ENCODE assay signal across 8 cellular contexts in the genomic region with DNA sequence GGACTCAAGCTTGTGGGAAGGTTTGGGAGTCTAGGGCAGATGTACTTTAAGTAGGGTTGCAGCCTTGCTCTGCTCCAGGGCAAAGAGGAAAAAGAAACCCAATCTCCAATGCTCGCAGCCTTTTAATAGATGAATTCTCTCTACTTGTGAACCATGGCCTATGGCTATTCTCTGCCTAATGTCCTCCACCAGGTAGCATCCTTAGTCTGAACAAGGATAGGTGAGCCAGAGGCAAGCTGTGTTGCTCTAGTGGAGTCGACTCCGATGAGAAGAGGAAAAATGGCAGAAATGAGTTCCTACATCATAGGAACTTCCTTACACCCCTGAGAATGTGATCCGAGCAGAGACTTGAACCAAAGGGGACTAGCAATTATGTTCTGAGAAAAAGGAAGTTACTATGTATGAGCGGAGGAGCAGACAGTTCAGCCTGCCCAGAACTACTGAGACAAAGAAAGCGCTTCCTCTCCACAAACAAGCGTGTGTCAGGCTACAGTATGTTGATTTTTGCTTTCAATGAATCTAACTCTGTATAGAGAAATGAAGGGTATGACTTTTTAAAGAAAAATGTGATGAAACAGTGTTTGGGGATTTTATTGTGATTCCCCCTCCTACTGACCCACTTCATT.
A peak's percentile ranks its signal among the peaks of the same experiment; 100 is the strongest.
DNase-seq lines count a peak whose midpoint lies in the region; ATAC-seq lines count a peak whose summit lies in the region.

No MANE protein-coding gene starts in this region.

- intact Hi-C loops in activated T-helper 2 cell treated with anti-CD3 and anti-CD28 coated beads, Interferon-gamma antibody, Interleukin-2, Interleukin-4, amounts not matched to agents 10 μg/mL and 5 μg/mL and 100 μg/mL, durations not matched to agents 14 hours and 24 hours and 36 hours (cut with micrococcal nuclease), result no loop called here

- H3K79me2 ChIP-seq in Karpas-422 (ENCODE audit: low read length), result no peaks in the 10 kb centered on the region

- ATAC-seq in GM18519 (IDR thresholded peaks at IDR 0.05; ENCODE audit: low FRiP score, unreplicated experiment), result peak; percentile 60
- peak; percentile 70 for ATAC-seq in HG02588 (IDR thresholded peaks at IDR 0.05; ENCODE audit: unreplicated experiment)

- H3K9me3 Mint-ChIP-seq in activated T-helper 2 cell treated with anti-CD3 and anti-CD28 coated beads, Interferon-gamma antibody, Interleukin-2, Interleukin-4, amounts not matched to agents 10 μg/mL and 5 μg/mL and 100 μg/mL, durations not matched to agents 14 hours and 24 hours and 36 hours, result no peaks in the 10 kb centered on the region

- H3K27ac Mint-ChIP-seq in activated T-helper 2 cell treated with anti-CD3 and anti-CD28 coated beads, Interferon-gamma antibody, Interleukin-2, Interleukin-4, amounts not matched to agents 10 μg/mL and 5 μg/mL and 100 μg/mL, durations not matched to agents 14 hours and 24 hours and 36 hours, result no peak overlapping the region

- H3K4me1 Mint-ChIP-seq in activated T-helper 2 cell treated with anti-CD3 and anti-CD28 coated beads, Interferon-gamma antibody, Interleukin-2, Interleukin-4, amounts not matched to agents 10 μg/mL and 5 μg/mL and 100 μg/mL, durations not matched to agents 14 hours and 24 hours and 36 hours (ENCODE audit: low read depth), result peaks cover 3% of the 10 kb centered on the region

- no peaks in the 10 kb centered on the region for H4K20me1 ChIP-seq in Karpas-422 (ENCODE audit: insufficient read depth, low read depth, low read length)

- no peaks in the 10 kb centered on the region for H3K9me3 ChIP-seq in Karpas-422 (ENCODE audit: low read length)
- H3K9me3 ChIP-seq in effector memory CD4-positive, alpha-beta T cell (ENCODE audit: control insufficient read depth, low read length), result no peaks in the 10 kb centered on the region

- H3K4me3 Mint-ChIP-seq in activated T-helper 2 cell treated with anti-CD3 and anti-CD28 coated beads, Interferon-gamma antibody, Interleukin-2, Interleukin-4, amounts not matched to agents 10 μg/mL and 5 μg/mL and 100 μg/mL, durations not matched to agents 14 hours and 24 hours and 36 hours (ENCODE audit: low read depth), result no peak overlapping the region

- H3K36me3 Mint-ChIP-seq in activated T-helper 2 cell treated with anti-CD3 and anti-CD28 coated beads, Interferon-gamma antibody, Interleukin-2, Interleukin-4, amounts not matched to agents 10 μg/mL and 5 μg/mL and 100 μg/mL, durations not matched to agents 14 hours and 24 hours and 36 hours (ENCODE audit: low read depth), result no peaks in the 10 kb centered on the region

- H3K27ac ChIP-seq in Karpas-422 (ENCODE audit: low read length), result no peak overlapping the region
- no peak overlapping the region for H3K27ac ChIP-seq in effector memory CD4-positive, alpha-beta T cell (ENCODE audit: insufficient read depth, low read length, poor library complexity, severe bottlenecking)

- H3K4me2 ChIP-seq in Karpas-422 (ENCODE audit: low read depth, low read length, poor library complexity, severe bottlenecking), result no peak overlapping the region

- H3K9me2 ChIP-seq in Karpas-422 (replicated peaks; ENCODE audit: insufficient read depth, low read length), result no peaks in the 10 kb centered on the region

- H3K9ac ChIP-seq in Karpas-422 (ENCODE audit: low read length), result no peak overlapping the region

- H3K4me3 ChIP-seq in Karpas-422 (ENCODE audit: low read length), result no peak overlapping the region
- H3K4me3 ChIP-seq in effector memory CD4-positive, alpha-beta T cell (ENCODE audit: insufficient read depth, low read depth, low read length, poor library complexity, severe bottlenecking), result no peak overlapping the region

- peak; percentile 48 for DNase-seq in Karpas-422
- DNase-seq in midbrain (lab: John Stamatoyannopoulos, UW), result peak; percentile 42
- DNase-seq in NCI-H446 (lab: John Stamatoyannopoulos, UW), result no peak
- DNase-seq in activated T-helper 2 cell treated with anti-CD3 and anti-CD28 coated beads, Interferon-gamma antibody, Interleukin-2, Interleukin-4, amounts not matched to agents 10 μg/mL and 5 μg/mL and 100 μg/mL, durations not matched to agents 14 hours and 24 hours and 36 hours (ENCODE audit: low spot score), result no peak
- DNase-seq in effector memory CD4-positive, alpha-beta T cell, result no peak
- DNase-seq in foreskin melanocyte, result no peak

- no peaks in the 10 kb centered on the region for H3K36me3 ChIP-seq in Karpas-422 (ENCODE audit: insufficient read depth, low read length)
- H3K36me3 ChIP-seq in effector memory CD4-positive, alpha-beta T cell (ENCODE audit: control insufficient read depth, insufficient read depth, low read length), result no peaks in the 10 kb centered on the region

- H3K27me3 ChIP-seq in Karpas-422 (ENCODE audit: low read length), result no peaks in the 10 kb centered on the region
- H3K27me3 ChIP-seq in effector memory CD4-positive, alpha-beta T cell (replicated peaks; ENCODE audit: control insufficient read depth, insufficient read depth, low read length, poor library complexity, severe bottlenecking), result no peaks in the 10 kb centered on the region

- no peak overlapping the region for H2AFZ ChIP-seq in Karpas-422 (ENCODE audit: low read length)

- peaks cover 5% of the 10 kb centered on the region for H3K4me1 ChIP-seq in Karpas-422 (ENCODE audit: low read length)
- no peaks in the 10 kb centered on the region for H3K4me1 ChIP-seq in effector memory CD4-positive, alpha-beta T cell (ENCODE audit: control insufficient read depth, insufficient read depth, low read length, poor library complexity, severe bottlenecking)

- peaks cover 11% of the 10 kb centered on the region for H3K27me3 Mint-ChIP-seq in activated T-helper 2 cell treated with anti-CD3 and anti-CD28 coated beads, Interferon-gamma antibody, Interleukin-2, Interleukin-4, amounts not matched to agents 10 μg/mL and 5 μg/mL and 100 μg/mL, durations not matched to agents 14 hours and 24 hours and 36 hours (ENCODE audit: low read depth)

Comparison
In these comparisons a context has a peak if more than half of its experiments do, and no peak if none do; other contexts are left out.
1. DNase-seq: peak in Karpas-422 (single experiment) and midbrain (single experiment); none in NCI-H446 (0 of 2), activated T-helper 2 cell treated with anti-CD3 and anti-CD28 coated beads, Interferon-gamma antibody, Interleukin-2, Interleukin-4, amounts not matched to agents 10 μg/mL and 5 μg/mL and 100 μg/mL, durations not matched to agents 14 hours and 24 hours and 36 hours (single experiment), effector memory CD4-positive, alpha-beta T cell (0 of 3) and foreskin melanocyte (single experiment).